In genomic region chr5:150022681-150023080, GRCh38 we compare ENCODE assay signal across 10 cellular contexts. TPM values are rescaled to one million over a fixed set of nuclear protein-coding genes. Genes with fewer than 3 reads are reported as not detected.
DNase-seq lines count a peak whose midpoint lies in the region; ATAC-seq and TF ChIP-seq lines count a peak whose summit lies in the region.
"Had no signal": no experiment of that assay in that cellular context is flagged by ENCODE, and none has a peak within 500 bp of the region (broad histone marks: within the 10 kb centered on the region; RNA-seq: fewer than 3 reads in every experiment).

No MANE protein-coding gene starts in this region.

- no peaks in the 10 kb centered on the region for H3K9me2 ChIP-seq in SK-N-SH

- no peak for TF ChIP-seq EP300 in SK-N-SH (IDR thresholded peaks at IDR 0.05; ENCODE audit: borderline replicate concordance in 1 of 2, low read depth in 1 of 2, low read length in 1 of 2)

- H3K36me3 ChIP-seq in HEK293 (ENCODE audit: control insufficient read depth in 2 of 2, insufficient read depth in 1 of 2, low read length in 2 of 2) (peaks cover 71 to 97% of the 10 kb centered on the region in 2 experiments), SK-N-SH (replicated peaks in 1 of 2; ENCODE audit: control insufficient read depth in 1 of 2, insufficient read depth in 2 of 2, low read length in 1 of 2) (peaks cover 63 to 64% of the 10 kb centered on the region in 2 experiments), heart right ventricle (peaks cover 0 to 100% (median 37%) of the 10 kb centered on the region in 9 donors), skeletal muscle satellite cell (ENCODE audit: insufficient read depth, low read length) (peaks cover 80% of the 10 kb centered on the region)

- H3F3A ChIP-seq in SK-N-SH (replicated peaks; ENCODE audit: insufficient read depth): peaks cover 43% of the 10 kb centered on the region

- no peaks in the 10 kb centered on the region for H3K9me3 ChIP-seq in HEK293 (ENCODE audit: control insufficient read depth, insufficient read depth, low read depth, low read length)
- H3K9me3 ChIP-seq in SK-N-SH: no peaks in the 10 kb centered on the region
- no peaks in the 10 kb centered on the region for H3K9me3 ChIP-seq in heart right ventricle
- H3K9me3 ChIP-seq in skeletal muscle satellite cell (replicated peaks; ENCODE audit: low read length): no peaks in the 10 kb centered on the region

- H3K4me3 ChIP-seq in HEK293 (ENCODE audit: low read depth, low read length) (no peak overlapping the region), SK-N-SH (ENCODE audit: low read depth in 2 of 2, low read length in 1 of 2) (no peak overlapping the region), heart right ventricle (peak overlapping the region in 1 of 10 donors; percentile 30), skeletal muscle satellite cell (ENCODE audit: low read length) (peak overlapping the region; percentile 21)

- no peak for TF ChIP-seq RAD21 in SK-N-SH (IDR thresholded peaks at IDR 0.05; ENCODE audit: low read length)

- peak in 3 of 8 donors; percentile 23 to 36 (median 29) for ATAC-seq in heart right ventricle
- no peak for ATAC-seq in HG03378 (IDR thresholded peaks at IDR 0.05; ENCODE audit: unreplicated experiment)

- H3K27me3 ChIP-seq in SK-N-SH (ENCODE audit: insufficient read depth) (no peaks in the 10 kb centered on the region), heart right ventricle (no peaks in the 10 kb centered on the region), skeletal muscle satellite cell (ENCODE audit: control insufficient read depth, insufficient read depth, low read length) (no peaks in the 10 kb centered on the region)

- H3K4me1 ChIP-seq in HEK293 (ENCODE audit: control insufficient read depth, insufficient read depth, low read length) (no peaks in the 10 kb centered on the region), SK-N-SH (ENCODE audit: control insufficient read depth in 1 of 2, insufficient read depth in 2 of 2, low read depth in 1 of 2, low read length in 1 of 2) (peaks cover 0 to 49% of the 10 kb centered on the region in 2 experiments; a peak in 3 of 4 replicates), heart right ventricle (peaks cover 5 to 62% (median 53%) of the 10 kb centered on the region in 9 donors), skeletal muscle satellite cell (ENCODE audit: control insufficient read depth, insufficient read depth, low read length) (peaks cover 38% of the 10 kb centered on the region)

- no peak for TF ChIP-seq CTCF in HEK293 (tag by site-specific recombination; IDR thresholded peaks at IDR 0.05)
- no peak for TF ChIP-seq CTCF in SK-N-SH (IDR thresholded peaks at IDR 0.05)
- TF ChIP-seq CTCF in heart right ventricle (IDR thresholded peaks at IDR 0.05): no peak

- WGBS in SK-N-SH (ENCODE audit: low lambda C conversion rate): 88% methylated on average over 2 of the region's 2 CpGs
- WGBS in heart right ventricle, 2 donors: 58 to 59% methylated on average over 2 of the region's 2 CpGs

- no peak for DNase-seq in SK-N-SH
- no peak for DNase-seq in heart right ventricle
- no peak for DNase-seq in stimulated activated naive CD4-positive, alpha-beta T cell treated with Interleukin-2 at 50 U/mL for 16 hours (lab: John Stamatoyannopoulos, UW)
- DNase-seq in HPDE6-E6E7 (ENCODE audit: extremely low spot score): no peak
- DNase-seq: activated T-cell treated with anti-CD3 and anti-CD28 coated beads for 4 hours; CD8-positive, alpha-beta memory T cell; NCI-H446 treated with DMSO at 0.1 percent for 48 hours had no signal

- POLR2A ChIA-PET in HEK293 (lab: Yijun Ruan, JAX): interaction anchor here (0.6 to 1.0 kb wide), 4 partner anchors 12 to 149 kb away, joined by 3 to 10 read pairs (median 4); no protein-coding TSS in a partner anchor
- POLR2A ChIA-PET in SK-N-SH (lab: Yijun Ruan, JAX): interaction anchor here (0.7 kb wide), 1 partner anchor 22 kb away, joined by 3 read pairs; the partner anchor contains the start of genes HMGXB3 and TIGD6

- H3K4me2 ChIP-seq in SK-N-SH (peak overlapping the region; percentile 64), skeletal muscle satellite cell (ENCODE audit: low read length) (peak overlapping the region; percentile 67)

- no peak overlapping the region for H2AFZ ChIP-seq in SK-N-SH (ENCODE audit: low read depth)

- 0 out of 2 replicates have a peak, but pooled peaks cover 3% of the 10 kb centered on the region for H4K20me1 ChIP-seq in SK-N-SH (ENCODE audit: insufficient read depth)

- H3K27ac ChIP-seq in HEK293 (ENCODE audit: extremely low read depth, low read depth, low read length): no peak overlapping the region
- H3K27ac ChIP-seq in SK-N-SH (ENCODE audit: low read depth in 2 of 2, low read length in 1 of 2): peak overlapping the region; percentile 36 to 94; a peak in 3 of 4 replicates
- peak overlapping the region in 9 of 10 donors; percentile 64 to 83 (median 70) for H3K27ac ChIP-seq in heart right ventricle

- intact Hi-C loops in heart right ventricle (cut with DNase I): loop anchor here in 3 of 10 donors (5.0 to 10.0 kb wide), 3 partner anchors 192 to 332 kb away; partner anchors contain the start of gene TCOF1 (in 1 of the 3)

- CTCF ChIA-PET in HEK293 (lab: Yijun Ruan, JAX) (interaction anchor here (1.1 to 2.4 kb wide), 3 partner anchors 16 to 188 kb away, joined by 5 to 11 read pairs (median 7); no protein-coding TSS in a partner anchor), SK-N-SH (lab: Yijun Ruan, JAX) (interaction anchor here (1.1 kb wide), 3 partner anchors 20 to 189 kb away, joined by 3 to 4 read pairs (median 4); no protein-coding TSS in a partner anchor)

- peaks cover 22% of the 10 kb centered on the region; the same call in 1 of the 2 replicates for H3K79me2 ChIP-seq in SK-N-SH (ENCODE audit: insufficient read depth)

- H3K9ac ChIP-seq in SK-N-SH (peak overlapping the region; percentile 56; the same call in 1 of the 2 replicates), skeletal muscle satellite cell (ENCODE audit: low read depth, low read length) (peak overlapping the region; percentile 65)

TF ChIP-seq in HEK293, 187 proteins besides CTCF, POLR2A, EP300 and RAD21 (continues in another document):
- TF ChIP-seq ZNF140 (tag by site-specific recombination; IDR thresholded peaks at IDR 0.05) (no peak), ZNF292 (tag by site-specific recombination; IDR thresholded peaks at IDR 0.05; ENCODE audit: borderline replicate concordance, low read depth) (no peak), ZNF157 (tag by site-specific recombination; IDR thresholded peaks at IDR 0.05) (no peak), ZNF362 (tag by site-specific recombination; IDR thresholded peaks at IDR 0.05) (peak; percentile 66; the same call in 1 of the 2 replicates), SCRT2 (tag by site-specific recombination; IDR thresholded peaks at IDR 0.05) (peak; percentile 50)

TF ChIP-seq in SK-N-SH, 30 proteins besides CTCF, POLR2A, EP300 and RAD21 (continues in another document):
- TF ChIP-seq TEAD4 (IDR thresholded peaks at IDR 0.05; ENCODE audit: borderline replicate concordance, insufficient read depth): no peak
- no peak for TF ChIP-seq FOXJ3 (CRISPR knock-in tag; IDR thresholded peaks at IDR 0.05)
- TF ChIP-seq MEF2A (IDR thresholded peaks at IDR 0.05; ENCODE audit: borderline replicate concordance, low read depth): no peak
- TF ChIP-seq USF1 (IDR thresholded peaks at IDR 0.05; ENCODE audit: borderline replicate concordance, low read depth): no peak
- TF ChIP-seq SMC3 (IDR thresholded peaks at IDR 0.05; ENCODE audit: low read depth, low read length): no peak
- TF ChIP-seq RFX5 (IDR thresholded peaks at IDR 0.05; ENCODE audit: low read length): no peak
- no peak for TF ChIP-seq TAF1 (IDR thresholded peaks at IDR 0.05; ENCODE audit: borderline replicate concordance, low read depth, low read length)
- TF ChIP-seq REST (IDR thresholded peaks at IDR 0.05; ENCODE audit: low read depth, low read length): no peak

RNA-seq across cellular contexts. Expression of gene HMGXB3, which starts 22.1 kb away (rescaled TPM):
- 28.8 and 39.9 TPM in 2 replicates for polyA plus RNA-seq in SK-N-SH (2012; rRNA removed)
- polyA plus RNA-seq in SK-N-SH (2012; cell fraction: cytosol; rRNA removed): 21.3 and 23.0 TPM in 2 replicates
- 80.4 and 109 TPM in 2 replicates for polyA plus RNA-seq in SK-N-SH (2012; cell fraction: nucleus; rRNA removed)
- 10 to 100 TPM; 12.7 to 17.8 (median 14.9) TPM for total RNA-seq in heart right ventricle
- polyA plus RNA-seq in heart right ventricle: 10 to 100 TPM; 12.8 to 17.9 TPM
- 36.3 and 38.0 TPM in 2 replicates for total RNA-seq in skeletal muscle satellite cell (2012; rRNA removed)

RNA-seq across cellular contexts. Expression of gene TIGD6, which starts 22.2 kb away (rescaled TPM):
- polyA plus RNA-seq in SK-N-SH (2012; rRNA removed): 4.7 and 4.8 TPM in 2 replicates
- polyA plus RNA-seq in SK-N-SH (2012; cell fraction: cytosol; rRNA removed): 4.2 and 4.7 TPM in 2 replicates
- polyA plus RNA-seq in SK-N-SH (2012; cell fraction: nucleus; rRNA removed): 4.2 and 6.3 TPM in 2 replicates
- total RNA-seq in heart right ventricle: 1 to 10 TPM; 2.2 to 4.2 (median 2.8) TPM
- polyA plus RNA-seq in heart right ventricle: 1 to 10 TPM; 2.1 to 4.0 TPM
- 4.6 and 5.5 TPM in 2 replicates for total RNA-seq in skeletal muscle satellite cell (2012; rRNA removed)
